8 cellular contexts compared by ENCODE assay signal in the genomic region with DNA sequence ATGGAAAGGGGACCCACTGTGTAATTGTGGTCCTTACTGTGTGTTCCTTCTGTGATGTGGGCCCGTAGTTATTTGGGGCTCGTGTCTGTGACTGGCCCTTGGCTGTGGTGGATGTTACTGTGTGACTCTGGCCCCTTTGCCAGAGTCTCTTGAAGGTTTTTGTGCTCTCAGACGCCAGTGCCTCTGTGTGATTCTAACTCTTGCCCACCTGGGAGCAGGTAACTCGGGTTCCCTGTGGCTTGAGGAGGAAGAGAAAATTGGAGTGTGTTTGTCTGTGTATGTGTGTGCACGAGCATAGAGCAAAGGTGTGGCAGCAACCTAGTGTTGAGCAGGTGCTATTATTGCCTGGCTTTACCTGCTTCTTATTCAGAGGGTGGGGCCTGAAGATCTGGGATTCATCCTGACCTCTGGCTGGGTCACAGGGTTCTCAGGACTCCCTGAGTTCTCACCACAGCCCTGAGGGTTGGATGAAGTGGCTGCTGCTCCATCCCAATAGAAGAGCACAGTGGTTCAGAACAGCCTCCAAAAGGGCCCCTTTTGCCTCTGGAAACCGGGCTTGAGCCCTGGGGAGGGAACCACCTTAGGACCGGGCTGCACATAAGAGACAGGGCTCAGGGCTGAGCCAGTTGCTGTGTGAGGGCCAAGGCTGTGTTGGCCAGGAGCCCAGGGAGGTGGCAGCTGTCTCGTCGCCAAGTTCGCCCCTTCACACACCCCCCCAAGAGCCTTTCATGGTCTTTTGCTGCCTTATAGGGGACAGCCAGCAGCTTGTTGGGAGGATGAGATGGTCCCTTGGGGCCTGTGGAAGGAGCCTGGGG. TPM values are rescaled to one million over a fixed set of nuclear protein-coding genes. Genes with fewer than 3 reads are reported as not detected.
A peak's percentile ranks its signal among the peaks of the same experiment; 100 is the strongest.
DNase-seq lines count a peak whose midpoint lies in the region; ATAC-seq and TF ChIP-seq lines count a peak whose summit lies in the region.

No MANE protein-coding gene starts in this region.

- no peaks in the 10 kb centered on the region for H3K27me3 ChIP-seq in iPS-15b (ENCODE audit: control insufficient read depth, insufficient read depth, low read length)

- no peaks in the 10 kb centered on the region for H3K9me3 ChIP-seq in iPS-15b (ENCODE audit: control insufficient read depth, insufficient read depth, low read length)

- no peaks in the 10 kb centered on the region for H3K27me3 Mint-ChIP-seq in activated CD8-positive, alpha-beta memory T cell treated with anti-CD3 and anti-CD28 coated beads, Interleukin-2, amount 10 ng/mL, durations not matched to agents 7 days and 5 days
- peaks cover 0 to 7% of the 10 kb centered on the region in 2 donors for H3K27me3 Mint-ChIP-seq in stimulated activated naive B cell treated with anti-CD40 and anti-IgM and Interleukin-4, amounts not matched to agents 10 μg/mL and 1 μg/mL and 100 μg/mL, for 72 hours

- no peak for TF ChIP-seq CTCF in WI38 (IDR thresholded peaks at IDR 0.05; ENCODE audit: low read depth, low read length)

- peaks cover 7% of the 10 kb centered on the region for H3K4me1 ChIP-seq in iPS-15b (ENCODE audit: control insufficient read depth, insufficient read depth, low read length)

- peaks cover 27% of the 10 kb centered on the region for H3K4me1 Mint-ChIP-seq in activated CD8-positive, alpha-beta memory T cell treated with anti-CD3 and anti-CD28 coated beads, Interleukin-2, amount 10 ng/mL, durations not matched to agents 7 days and 5 days
- peaks cover 10 to 29% of the 10 kb centered on the region in 2 donors for H3K4me1 Mint-ChIP-seq in stimulated activated naive B cell treated with anti-CD40 and anti-IgM and Interleukin-4, amounts not matched to agents 10 μg/mL and 1 μg/mL and 100 μg/mL, for 72 hours

- peak overlapping the region; percentile 99 for H3K27ac Mint-ChIP-seq in activated CD8-positive, alpha-beta memory T cell treated with anti-CD3 and anti-CD28 coated beads, Interleukin-2, amount 10 ng/mL, durations not matched to agents 7 days and 5 days
- peak overlapping the region; percentile 100 for H3K27ac Mint-ChIP-seq in stimulated activated naive B cell treated with anti-CD40 and anti-IgM and Interleukin-4, amounts not matched to agents 10 μg/mL and 1 μg/mL and 100 μg/mL, for 72 hours

- no peaks in the 10 kb centered on the region for H3K9me3 Mint-ChIP-seq in activated CD8-positive, alpha-beta memory T cell treated with anti-CD3 and anti-CD28 coated beads, Interleukin-2, amount 10 ng/mL, durations not matched to agents 7 days and 5 days (ENCODE audit: low read depth)
- no peaks in the 10 kb centered on the region for H3K9me3 Mint-ChIP-seq in stimulated activated naive B cell treated with anti-CD40 and anti-IgM and Interleukin-4, amounts not matched to agents 10 μg/mL and 1 μg/mL and 100 μg/mL, for 72 hours

- peaks cover 10% of the 10 kb centered on the region for H3K36me3 ChIP-seq in iPS-15b (ENCODE audit: control insufficient read depth, insufficient read depth, low read length)

- no peak for DNase-seq in activated CD8-positive, alpha-beta memory T cell treated with anti-CD3 and anti-CD28 coated beads, Interleukin-2, amount 10 ng/mL, durations not matched to agents 7 days and 5 days
- DNase-seq in activated CD8-positive, alpha-beta memory T cell treated with anti-CD3 and anti-CD28 coated beads, Interleukin-2, amount 50 U/mL, for 48 hours, result no peak
- no peak for DNase-seq in stimulated activated naive B cell treated with anti-CD40 and anti-IgM and Interleukin-4, amounts not matched to agents 10 μg/mL and 1 μg/mL and 100 μg/mL, for 72 hours
- DNase-seq in SHP77 (lab: John Stamatoyannopoulos, UW) (no peak), AG20443 (ENCODE audit: low spot score) (no peak)

- peaks cover 37% of the 10 kb centered on the region for H3K36me3 Mint-ChIP-seq in activated CD8-positive, alpha-beta memory T cell treated with anti-CD3 and anti-CD28 coated beads, Interleukin-2, amount 10 ng/mL, durations not matched to agents 7 days and 5 days
- H3K36me3 Mint-ChIP-seq in stimulated activated naive B cell treated with anti-CD40 and anti-IgM and Interleukin-4, amounts not matched to agents 10 μg/mL and 1 μg/mL and 100 μg/mL, for 72 hours, result peaks cover 21 to 33% of the 10 kb centered on the region in 2 donors

- H3K4me3 ChIP-seq in WI38 (ENCODE audit: low read depth, low read length) (peak overlapping the region; percentile 65), iPS-15b (ENCODE audit: low read depth, low read length) (peak overlapping the region; percentile 81)

- H3K4me3 Mint-ChIP-seq in activated CD8-positive, alpha-beta memory T cell treated with anti-CD3 and anti-CD28 coated beads, Interleukin-2, amount 10 ng/mL, durations not matched to agents 7 days and 5 days, result peak overlapping the region; percentile 98
- peak overlapping the region; percentile 97 to 100 for H3K4me3 Mint-ChIP-seq in stimulated activated naive B cell treated with anti-CD40 and anti-IgM and Interleukin-4, amounts not matched to agents 10 μg/mL and 1 μg/mL and 100 μg/mL, for 72 hours

- H3K9ac ChIP-seq in iPS-15b (ENCODE audit: low read depth, low read length), result no peak overlapping the region

- no peak for ATAC-seq in activated CD8-positive, alpha-beta memory T cell treated with anti-CD3 and anti-CD28 coated beads, Interleukin-2, amount 10 ng/mL, durations not matched to agents 7 days and 5 days
- ATAC-seq in stimulated activated naive B cell treated with anti-CD40 and anti-IgM and Interleukin-4, amounts not matched to agents 10 μg/mL and 1 μg/mL and 100 μg/mL, for 72 hours (replicated peaks), result no peak
- ATAC-seq in GM18873 (IDR thresholded peaks at IDR 0.05; ENCODE audit: low FRiP score, unreplicated experiment), result no peak

- CTCF ChIA-PET in activated CD8-positive, alpha-beta memory T cell treated with anti-CD3 and anti-CD28 coated beads, Interleukin-2, amount 10 ng/mL, durations not matched to agents 7 days and 5 days (lab: Charles Lee), result no interaction called here

RNA-seq across cellular contexts. Expression of a gene that starts 1.3 kb away (rescaled TPM):
- 10 to 100 TPM; 64.9 to 65.6 TPM for total RNA-seq in activated CD8-positive, alpha-beta memory T cell treated with anti-CD3 and anti-CD28 coated beads, Interleukin-2, amount 10 ng/mL, durations not matched to agents 7 days and 5 days

RNA-seq across cellular contexts. Expression of a gene that starts 1.8 kb away (rescaled TPM):
- 10 to 100 TPM; 82.7 to 97.6 TPM for total RNA-seq in activated CD8-positive, alpha-beta memory T cell treated with anti-CD3 and anti-CD28 coated beads, Interleukin-2, amount 10 ng/mL, durations not matched to agents 7 days and 5 days

RNA-seq across cellular contexts. Expression of a gene that starts 47.3 kb away (rescaled TPM):
- total RNA-seq in activated CD8-positive, alpha-beta memory T cell treated with anti-CD3 and anti-CD28 coated beads, Interleukin-2, amount 10 ng/mL, durations not matched to agents 7 days and 5 days, result 100 to 1,000 TPM; 177 to 204 TPM
